ENCODE assay signal across 23 cellular contexts in the genomic region with DNA sequence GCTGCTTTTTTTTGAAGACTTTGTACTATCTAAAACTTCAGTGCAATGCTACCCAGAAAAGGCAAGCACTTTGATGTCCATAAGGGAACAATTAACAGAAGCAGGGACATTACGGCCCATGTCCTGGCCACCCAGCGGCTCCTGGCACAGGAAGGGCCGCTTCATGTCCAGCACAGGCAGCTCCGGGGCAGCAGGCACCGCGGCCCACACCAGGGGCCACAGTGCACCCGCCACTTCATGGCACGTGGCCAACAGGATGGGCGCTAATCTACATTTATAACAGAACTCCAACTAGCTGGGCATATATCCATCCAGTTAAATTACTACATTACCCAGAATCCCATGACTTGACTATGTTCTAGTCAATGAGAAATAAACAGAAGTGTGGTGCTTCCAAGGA.
"Had no signal": no experiment of that assay in that cellular context is flagged by ENCODE, and none has a peak within 500 bp of the region (broad histone marks: within the 10 kb centered on the region; RNA-seq: fewer than 3 reads in every experiment).

No MANE protein-coding gene starts in this region.

- H3K27me3 ChIP-seq: colonic mucosa, esophagus muscularis mucosa, esophagus squamous epithelium, foreskin keratinocyte, gastrocnemius medialis, gastroesophageal sphincter, heart left ventricle, heart right ventricle had no signal

- H3K4me1 ChIP-seq: colonic mucosa, esophagus muscularis mucosa, esophagus squamous epithelium, foreskin keratinocyte, gastrocnemius medialis, gastroesophageal sphincter, heart left ventricle, heart right ventricle had no signal

- H3K4me3 ChIP-seq: colonic mucosa, coronary artery, dorsolateral prefrontal cortex, esophagus muscularis mucosa, esophagus squamous epithelium, gastrocnemius medialis, gastroesophageal sphincter, heart left ventricle, heart right ventricle had no signal

- H3K9me3 ChIP-seq: colonic mucosa, esophagus muscularis mucosa, esophagus squamous epithelium, gastrocnemius medialis, gastroesophageal sphincter had no signal

- H3K27ac ChIP-seq: colonic mucosa, coronary artery, dorsolateral prefrontal cortex, epithelial cell of prostate, esophagus muscularis mucosa, esophagus squamous epithelium, foreskin keratinocyte, gastrocnemius medialis, gastroesophageal sphincter, heart left ventricle, heart right ventricle had no signal

- DNase-seq: colonic mucosa; cortex of kidney; dermis blood vessel endothelial cell; dorsolateral prefrontal cortex; effector CD4-positive, alpha-beta T cell; effector CD8-positive, alpha-beta T cell; effector memory CD4-positive, alpha-beta T cell; effector memory CD8-positive, alpha-beta T cell; endodermal cell; erythroblast; esophagus squamous epithelium; foreskin fibroblast; foreskin keratinocyte; foreskin melanocyte; gastrocnemius medialis; glutamatergic neuron; head of caudate nucleus; heart left ventricle; heart right ventricle had no signal

- H3K36me3 ChIP-seq: colonic mucosa, esophagus muscularis mucosa, esophagus squamous epithelium, gastrocnemius medialis, gastroesophageal sphincter, heart left ventricle, heart right ventricle had no signal
